18 cellular contexts compared by ENCODE assay signal in the genomic region with DNA sequence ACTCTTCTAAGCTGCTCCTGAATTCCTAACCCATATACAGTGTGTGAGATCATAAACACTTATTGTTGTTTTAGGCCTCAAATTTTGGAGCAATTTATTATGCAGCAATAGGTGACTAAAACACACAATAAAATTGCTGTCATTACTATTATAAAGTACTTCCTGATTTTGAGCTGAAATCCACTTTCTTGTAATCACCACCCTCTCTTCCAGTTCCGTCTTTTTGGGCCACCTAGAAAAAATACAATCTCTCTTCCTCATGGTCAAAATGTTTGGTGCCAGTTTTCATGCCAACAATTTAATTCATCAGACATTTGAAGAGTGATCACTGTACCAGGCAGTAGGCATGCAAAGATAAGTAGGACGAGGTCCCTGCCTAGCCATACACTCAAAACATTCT. TPM values are rescaled to one million over a fixed set of nuclear protein-coding genes. Genes with fewer than 3 reads are reported as not detected.
DNase-seq lines count a peak whose midpoint lies in the region; ATAC-seq and TF ChIP-seq lines count a peak whose summit lies in the region.
"Had no signal": no experiment of that assay in that cellular context is flagged by ENCODE, and none has a peak within 500 bp of the region (broad histone marks: within the 10 kb centered on the region; RNA-seq: fewer than 3 reads in every experiment).

No MANE protein-coding gene starts in this region.

- H3K4me1 Mint-ChIP-seq in stimulated activated naive CD8-positive, alpha-beta T cell treated with anti-CD3 and anti-CD28 coated beads, Interleukin-15, amount 100 ng/mL, for 72 hours = peaks cover 10% of the 10 kb centered on the region

- H3K36me3 ChIP-seq in ascending aorta (peaks cover 0 to 2% of the 10 kb centered on the region in 2 donors), left lung (no peaks in the 10 kb centered on the region), tibial artery (peaks cover 0 to 17% (median 0%) of the 10 kb centered on the region in 3 donors)

- H3K4me1 ChIP-seq in ascending aorta = peaks cover 0 to 12% of the 10 kb centered on the region in 2 donors
- H3K4me1 ChIP-seq in left lung = peaks cover 0 to 26% of the 10 kb centered on the region in 2 donors
- peaks cover 0 to 13% (median 4%) of the 10 kb centered on the region in 4 donors for H3K4me1 ChIP-seq in tibial artery

- H3K27ac Mint-ChIP-seq in stimulated activated naive CD8-positive, alpha-beta T cell treated with anti-CD3 and anti-CD28 coated beads, Interleukin-15, amount 100 ng/mL, for 72 hours = no peak overlapping the region
- H3K27ac Mint-ChIP-seq: CD8-positive, alpha-beta T cell; IgD-negative memory B cell; stimulated activated naive B cell treated with anti-CD40 and anti-IgM and Interleukin-4, amounts not matched to agents 10 μg/mL and 1 μg/mL and 100 μg/mL, for 72 hours had no signal

- H3K27ac ChIP-seq in ascending aorta (peak overlapping the region; percentile 72 to 84), left lung (peak overlapping the region; percentile 33 to 78), tibial artery (peak overlapping the region; percentile 27 to 41)
- H3K27ac ChIP-seq: 22Rv1 had no signal

- H3K27me3 ChIP-seq in ascending aorta = no peaks in the 10 kb centered on the region
- H3K27me3 ChIP-seq in left lung = no peaks in the 10 kb centered on the region
- H3K27me3 ChIP-seq in tibial artery = no peaks in the 10 kb centered on the region

- no peak overlapping the region for H3K4me3 ChIP-seq in ascending aorta
- no peak overlapping the region for H3K4me3 ChIP-seq in left lung
- no peak overlapping the region for H3K4me3 ChIP-seq in tibial artery

- intact Hi-C loops in ascending aorta (cut with DNase I) = no loop called here
- intact Hi-C loops in left lung (cut with DNase I) = no loop called here
- intact Hi-C loops in tibial artery (cut with DNase I; ENCODE audit: low total_unique reads) = no loop called here

- ATAC-seq in left lung (peak; percentile 23), HG02759 (IDR thresholded peaks at IDR 0.05; ENCODE audit: unreplicated experiment) (no peak), GM18519 (IDR thresholded peaks at IDR 0.05; ENCODE audit: low FRiP score, unreplicated experiment) (no peak)
- ATAC-seq in stimulated activated naive CD8-positive, alpha-beta T cell treated with anti-CD3 and anti-CD28 coated beads, Interleukin-15, amount 100 ng/mL, for 72 hours = no peak
- ATAC-seq: stimulated activated naive B cell treated with anti-CD40 and anti-IgM and Interleukin-4, amounts not matched to agents 10 μg/mL and 1 μg/mL and 100 μg/mL, for 72 hours had no signal

- no peak overlapping the region for H3K4me3 Mint-ChIP-seq in stimulated activated naive CD8-positive, alpha-beta T cell treated with anti-CD3 and anti-CD28 coated beads, Interleukin-15, amount 100 ng/mL, for 72 hours
- H3K4me3 Mint-ChIP-seq: CD8-positive, alpha-beta T cell; IgD-negative memory B cell; stimulated activated naive B cell treated with anti-CD40 and anti-IgM and Interleukin-4, amounts not matched to agents 10 μg/mL and 1 μg/mL and 100 μg/mL, for 72 hours had no signal

- TF ChIP-seq CTCF in ascending aorta (IDR thresholded peaks at IDR 0.05) (no peak), left lung (IDR thresholded peaks at IDR 0.05) (no peak), tibial artery (IDR thresholded peaks at IDR 0.05) (no peak)

- DNase-seq in SIG-M5 treated with dmso at 0.1 percent for 504 hours (lab: John Stamatoyannopoulos, UW; ENCODE audit: unreplicated experiment) (peak; percentile 57), SIG-M5 (lab: John Stamatoyannopoulos, UW) (no peak), ascending aorta (ENCODE audit: low spot score in 2 of 2) (no peak), left lung (no peak), tibial artery (no peak)
- DNase-seq in stimulated activated naive CD8-positive, alpha-beta T cell treated with anti-CD3 and anti-CD28 coated beads, Interleukin-15, amount 100 ng/mL, for 72 hours = no peak
- DNase-seq: activated gamma-delta T cell treated with Interleukin-2 at 50 U/mL for 16 hours; CD8-positive, alpha-beta T cell; kidney glomerular epithelial cell; NCI-H2029; NCI-H774; retina; stimulated activated CD4-positive, alpha-beta T cell treated with anti-CD3 and anti-CD28 coated beads, Interleukin-4, amount 100 ng/mL, for 24 hours; stimulated activated naive B cell treated with anti-CD40 and anti-IgM and Interleukin-4, amounts not matched to agents 10 μg/mL and 1 μg/mL and 100 μg/mL, for 72 hours had no signal

- no peaks in the 10 kb centered on the region for H3K27me3 Mint-ChIP-seq in stimulated activated naive CD8-positive, alpha-beta T cell treated with anti-CD3 and anti-CD28 coated beads, Interleukin-15, amount 100 ng/mL, for 72 hours
- H3K27me3 Mint-ChIP-seq: IgD-negative memory B cell; stimulated activated naive B cell treated with anti-CD40 and anti-IgM and Interleukin-4, amounts not matched to agents 10 μg/mL and 1 μg/mL and 100 μg/mL, for 72 hours had no signal

- H3K9me3 ChIP-seq in ascending aorta (no peaks in the 10 kb centered on the region), left lung (no peaks in the 10 kb centered on the region), tibial artery (no peaks in the 10 kb centered on the region)

- H3K9me3 Mint-ChIP-seq in stimulated activated naive CD8-positive, alpha-beta T cell treated with anti-CD3 and anti-CD28 coated beads, Interleukin-15, amount 100 ng/mL, for 72 hours = peaks cover 0 to 8% of the 10 kb centered on the region in 2 donors
- H3K9me3 Mint-ChIP-seq: CD8-positive, alpha-beta T cell had no signal

RNA-seq across cellular contexts. Expression of gene NF1, which starts 43.3 kb away (rescaled TPM):
- total RNA-seq in ascending aorta (25.0 TPM), left lung (10 to 100 TPM; 54.7 to 57.5 TPM)
